ENCODE assay signal across 8 cellular contexts in the genomic region with DNA sequence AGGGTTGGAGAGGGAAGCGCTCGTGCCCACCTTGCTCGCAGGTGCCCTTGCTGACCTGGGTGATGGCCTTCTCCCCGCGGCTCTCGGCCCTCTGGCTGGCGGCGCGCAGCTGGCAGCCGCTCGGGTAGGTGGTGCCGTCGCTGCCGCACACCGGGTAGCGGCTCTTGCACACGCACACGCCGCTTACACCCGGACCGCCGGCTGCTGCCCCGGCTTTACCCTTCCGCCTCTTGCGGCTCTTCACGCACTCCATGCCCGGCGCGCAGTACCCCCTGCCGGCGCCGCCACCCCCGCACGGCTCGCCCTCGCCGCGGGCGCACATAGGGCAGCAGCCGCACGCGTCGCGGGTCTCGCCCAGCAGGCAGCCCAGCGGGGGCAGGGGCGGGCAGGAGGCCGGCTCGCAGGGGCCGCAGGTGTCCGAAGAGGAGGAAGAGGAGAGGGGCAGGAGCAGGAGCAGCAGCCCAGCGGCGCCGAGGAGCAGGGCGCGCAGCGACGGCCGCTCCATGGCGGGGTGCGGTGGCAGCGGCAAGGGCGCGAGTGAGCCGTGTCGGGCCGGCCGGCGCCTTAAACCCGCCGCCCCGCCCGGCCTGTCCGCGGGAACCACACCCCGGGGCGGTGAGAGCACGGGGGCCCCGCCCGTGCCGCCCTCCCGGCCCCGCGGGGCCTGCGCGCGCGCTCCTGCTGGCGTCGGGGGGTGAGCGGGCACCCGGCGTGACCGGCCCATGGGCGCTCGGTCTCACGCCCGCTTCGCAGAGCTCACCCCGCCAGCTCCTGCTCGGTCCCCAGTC. TPM values are rescaled to one million over a fixed set of nuclear protein-coding genes. Genes with fewer than 3 reads are reported as not detected.
A peak's percentile ranks its signal among the peaks of the same experiment; 100 is the strongest.
DNase-seq lines count a peak whose midpoint lies in the region; ATAC-seq and TF ChIP-seq lines count a peak whose summit lies in the region.

A gene with protein sequence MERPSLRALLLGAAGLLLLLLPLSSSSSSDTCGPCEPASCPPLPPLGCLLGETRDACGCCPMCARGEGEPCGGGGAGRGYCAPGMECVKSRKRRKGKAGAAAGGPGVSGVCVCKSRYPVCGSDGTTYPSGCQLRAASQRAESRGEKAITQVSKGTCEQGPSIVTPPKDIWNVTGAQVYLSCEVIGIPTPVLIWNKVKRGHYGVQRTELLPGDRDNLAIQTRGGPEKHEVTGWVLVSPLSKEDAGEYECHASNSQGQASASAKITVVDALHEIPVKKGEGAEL (minus strand): TSS at position 539 of the 788 bp plus-strand sequence. CDS start 34 bp downstream, at position 505.

- WGBS in adipose tissue, 3 donors: 1% methylated on average over 78 to 101 of the region's 101 CpGs

- peak; percentile 11 for TF ChIP-seq CTCF in cardiac muscle cell (IDR thresholded peaks at IDR 0.05; ENCODE audit: low read depth, low read length)
- no peak for TF ChIP-seq CTCF in omental fat pad (IDR thresholded peaks at IDR 0.05)

- H3K36me3 ChIP-seq in cardiac muscle cell: no peaks in the 10 kb centered on the region

- no peaks in the 10 kb centered on the region for H3K9me3 ChIP-seq in cardiac muscle cell (ENCODE audit: low read depth)

- peaks cover 17% of the 10 kb centered on the region for H3K27me3 ChIP-seq in cardiac muscle cell

- H3K4me3 ChIP-seq in cardiac muscle cell: peak within 1 kb of the TSS; percentile 45

- H3K27ac ChIP-seq in adipose tissue (ENCODE audit: low read depth, low read length) (peak within 1 kb of the TSS; percentile 74), cardiac muscle cell (peak within 1 kb of the TSS; percentile 3)

- TF ChIP-seq EP300 in Ishikawa (IDR thresholded peaks at IDR 0.05; ENCODE audit: borderline replicate concordance): no peak

- peak; percentile 51 for ATAC-seq in GM18909 (IDR thresholded peaks at IDR 0.05; ENCODE audit: poor library complexity, unreplicated experiment)
- peak; percentile 90 for ATAC-seq in omental fat pad (ENCODE audit: low FRiP score)
- no peak for ATAC-seq in HG03095 (IDR thresholded peaks at IDR 0.05; ENCODE audit: unreplicated experiment)

- DNase-seq in AG20443 (ENCODE audit: low spot score) (peak; percentile 95), cardiac muscle cell (ENCODE audit: low read depth in 1 of 2, low spot score in 1 of 2) (peak; percentile 41 to 72), omental fat pad (ENCODE audit: low spot score) (no peak), DMS153 (lab: John Stamatoyannopoulos, UW) (no peak)

- peaks cover 11% of the 10 kb centered on the region for H3K4me1 ChIP-seq in cardiac muscle cell (ENCODE audit: low read depth)

- no peak for TF ChIP-seq RAD21 in Ishikawa (IDR thresholded peaks at IDR 0.05; ENCODE audit: low read depth)

TF ChIP-seq in Ishikawa, 13 proteins besides CTCF, POLR2A, EP300 and RAD21:
- TF ChIP-seq FOXM1 (IDR thresholded peaks at IDR 0.05; ENCODE audit: borderline replicate concordance, low read depth) (no peak), TEAD4 (IDR thresholded peaks at IDR 0.05) (no peak), TCF12 (IDR thresholded peaks at IDR 0.05; ENCODE audit: low read depth) (no peak), CEBPB (IDR thresholded peaks at IDR 0.05) (no peak), NFIC (IDR thresholded peaks at IDR 0.05) (no peak), TAF1 (IDR thresholded peaks at IDR 0.05; ENCODE audit: low read depth) (no peak), EGR1 (IDR thresholded peaks at IDR 0.05) (peak; percentile 81), ZBTB7A (IDR thresholded peaks at IDR 0.05; ENCODE audit: low read depth) (peak; percentile 31; the same call in 1 of the 2 replicates)
- TF ChIP-seq, protein P1, sequence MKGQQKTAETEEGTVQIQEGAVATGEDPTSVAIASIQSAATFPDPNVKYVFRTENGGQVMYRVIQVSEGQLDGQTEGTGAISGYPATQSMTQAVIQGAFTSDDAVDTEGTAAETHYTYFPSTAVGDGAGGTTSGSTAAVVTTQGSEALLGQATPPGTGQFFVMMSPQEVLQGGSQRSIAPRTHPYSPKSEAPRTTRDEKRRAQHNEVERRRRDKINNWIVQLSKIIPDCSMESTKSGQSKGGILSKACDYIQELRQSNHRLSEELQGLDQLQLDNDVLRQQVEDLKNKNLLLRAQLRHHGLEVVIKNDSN (IDR thresholded peaks at IDR 0.05): no peak
- TF ChIP-seq, protein P2, sequence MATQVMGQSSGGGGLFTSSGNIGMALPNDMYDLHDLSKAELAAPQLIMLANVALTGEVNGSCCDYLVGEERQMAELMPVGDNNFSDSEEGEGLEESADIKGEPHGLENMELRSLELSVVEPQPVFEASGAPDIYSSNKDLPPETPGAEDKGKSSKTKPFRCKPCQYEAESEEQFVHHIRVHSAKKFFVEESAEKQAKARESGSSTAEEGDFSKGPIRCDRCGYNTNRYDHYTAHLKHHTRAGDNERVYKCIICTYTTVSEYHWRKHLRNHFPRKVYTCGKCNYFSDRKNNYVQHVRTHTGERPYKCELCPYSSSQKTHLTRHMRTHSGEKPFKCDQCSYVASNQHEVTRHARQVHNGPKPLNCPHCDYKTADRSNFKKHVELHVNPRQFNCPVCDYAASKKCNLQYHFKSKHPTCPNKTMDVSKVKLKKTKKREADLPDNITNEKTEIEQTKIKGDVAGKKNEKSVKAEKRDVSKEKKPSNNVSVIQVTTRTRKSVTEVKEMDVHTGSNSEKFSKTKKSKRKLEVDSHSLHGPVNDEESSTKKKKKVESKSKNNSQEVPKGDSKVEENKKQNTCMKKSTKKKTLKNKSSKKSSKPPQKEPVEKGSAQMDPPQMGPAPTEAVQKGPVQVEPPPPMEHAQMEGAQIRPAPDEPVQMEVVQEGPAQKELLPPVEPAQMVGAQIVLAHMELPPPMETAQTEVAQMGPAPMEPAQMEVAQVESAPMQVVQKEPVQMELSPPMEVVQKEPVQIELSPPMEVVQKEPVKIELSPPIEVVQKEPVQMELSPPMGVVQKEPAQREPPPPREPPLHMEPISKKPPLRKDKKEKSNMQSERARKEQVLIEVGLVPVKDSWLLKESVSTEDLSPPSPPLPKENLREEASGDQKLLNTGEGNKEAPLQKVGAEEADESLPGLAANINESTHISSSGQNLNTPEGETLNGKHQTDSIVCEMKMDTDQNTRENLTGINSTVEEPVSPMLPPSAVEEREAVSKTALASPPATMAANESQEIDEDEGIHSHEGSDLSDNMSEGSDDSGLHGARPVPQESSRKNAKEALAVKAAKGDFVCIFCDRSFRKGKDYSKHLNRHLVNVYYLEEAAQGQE (IDR thresholded peaks at IDR 0.05; ENCODE audit: low read depth): no peak
- TF ChIP-seq, protein P3, sequence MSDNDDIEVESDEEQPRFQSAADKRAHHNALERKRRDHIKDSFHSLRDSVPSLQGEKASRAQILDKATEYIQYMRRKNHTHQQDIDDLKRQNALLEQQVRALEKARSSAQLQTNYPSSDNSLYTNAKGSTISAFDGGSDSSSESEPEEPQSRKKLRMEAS (IDR thresholded peaks at IDR 0.05): peak; percentile 39; the same call in 1 of the 2 replicates

RNA-seq across cellular contexts. Expression of the gene that starts here (rescaled TPM):
- polyA plus RNA-seq in adipose tissue (100 to 1,000 TPM; 153 to 699 (median 661) TPM), cardiac muscle cell (68.9 and 76.5 TPM in 2 replicates)
- total RNA-seq in cardiac muscle cell (66.1 and 87.2 TPM in 2 replicates), omental fat pad (1,000 to 10,000 TPM in 1 of 4 donors, 100 to 1,000 TPM in 3; 515 to 1,168 (median 594) TPM)

Comparison
In these comparisons a context has a peak if more than half of its experiments do, and no peak if none do; other contexts are left out.
1. DNase-seq: peak in AG20443 (single experiment) and cardiac muscle cell (2 of 2); none in omental fat pad (single experiment) and DMS153 (single experiment).